10 cellular contexts compared by ENCODE assay signal in the genomic region with DNA sequence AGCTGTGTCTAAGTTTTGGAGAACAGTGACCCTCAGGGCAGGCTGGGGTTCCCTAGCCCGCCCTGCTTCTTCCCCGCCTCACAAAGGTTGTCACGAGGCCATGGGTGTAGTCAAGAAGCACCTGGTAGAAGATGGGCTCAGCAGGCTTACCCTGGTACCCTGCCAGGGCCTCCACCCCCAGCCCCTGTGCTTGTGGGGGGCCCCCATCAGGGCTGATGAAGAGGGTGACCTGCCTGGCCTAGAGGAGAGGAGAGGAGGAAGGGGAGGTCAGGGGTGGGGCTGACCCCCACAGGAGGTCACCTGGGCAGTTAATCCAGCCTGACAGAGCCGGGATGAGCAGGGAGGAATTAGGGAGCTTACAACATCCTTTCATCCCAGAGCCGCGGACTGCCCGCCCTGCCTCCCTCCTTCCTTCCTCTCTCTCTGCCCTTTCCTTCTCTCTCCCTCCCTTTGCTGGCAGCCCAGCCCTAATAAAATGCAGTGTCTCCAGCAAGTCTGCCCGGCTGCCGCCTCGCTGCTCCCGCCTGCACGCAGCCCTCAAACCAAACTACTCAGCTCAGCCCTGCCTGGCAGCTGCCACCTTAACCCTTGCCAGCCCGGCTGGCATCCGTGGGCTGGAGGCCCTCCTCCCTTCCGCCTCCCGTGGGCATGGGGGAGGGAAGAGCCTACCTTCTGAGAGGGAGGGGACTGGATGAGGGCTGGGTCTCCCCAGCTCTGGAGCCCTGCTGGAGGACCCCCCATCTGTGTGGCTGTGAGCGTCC. TPM values are rescaled to one million over a fixed set of nuclear protein-coding genes. Genes with fewer than 3 reads are reported as not detected.
A peak's percentile ranks its signal among the peaks of the same experiment; 100 is the strongest.
DNase-seq lines count a peak whose midpoint lies in the region; ATAC-seq and TF ChIP-seq lines count a peak whose summit lies in the region.
"Had no signal": no experiment of that assay in that cellular context is flagged by ENCODE, and none has a peak within 500 bp of the region (broad histone marks: within the 10 kb centered on the region; RNA-seq: fewer than 3 reads in every experiment).

No MANE protein-coding gene starts in this region.

- no peak overlapping the region for H3K18ac ChIP-seq in mesenchymal stem cell (ENCODE audit: low read depth in 1 of 2, low read length in 2 of 2)

- H3K79me1 ChIP-seq in mesenchymal stem cell (replicated peaks; ENCODE audit: low read length, poor library complexity, severe bottlenecking) = no peaks in the 10 kb centered on the region

- peaks cover 3% of the 10 kb centered on the region; the same call in 1 of the 2 replicates for H3K9me3 ChIP-seq in SJSA1 (replicated peaks)
- H3K9me3 ChIP-seq in mesenchymal stem cell (ENCODE audit: control insufficient read depth, low read length) = peaks cover 3% of the 10 kb centered on the region

- H3K14ac ChIP-seq in mesenchymal stem cell (ENCODE audit: low read length in 2 of 2) = no peak overlapping the region

- peak overlapping the region; percentile 21 for H4K8ac ChIP-seq in mesenchymal stem cell (ENCODE audit: low read length)

- no peak for TF ChIP-seq CTCF in NB4 (IDR thresholded peaks at IDR 0.05; ENCODE audit: low read depth, low read length)

- no peak for ATAC-seq in HG03520 (IDR thresholded peaks at IDR 0.05; ENCODE audit: unreplicated experiment)
- ATAC-seq in activated CD4-positive, CD25-positive, alpha-beta regulatory T cell treated with anti-CD3 and anti-CD28 coated beads, Interleukin-2, amount 50 U/mL, for 24 hours = no peak
- ATAC-seq: K562 had no signal

- peak overlapping the region; percentile 72 for H4K91ac ChIP-seq in mesenchymal stem cell (ENCODE audit: low read length)

- no peak overlapping the region for H3K9ac ChIP-seq in mesenchymal stem cell (ENCODE audit: low read length)

- no peak overlapping the region for H2AK5ac ChIP-seq in mesenchymal stem cell (ENCODE audit: low read length, severe bottlenecking)

- TF ChIP-seq POLR2A in NB4 (IDR thresholded peaks at IDR 0.05; ENCODE audit: extremely low read depth, insufficient read length) = no peak

- WGBS in mesenchymal stem cell = 32% methylated on average over 17 of the region's 17 CpGs

- no peak overlapping the region for H2BK15ac ChIP-seq in mesenchymal stem cell (ENCODE audit: low read depth, poor library complexity, severe bottlenecking)

- H3K27me3 ChIP-seq in SJSA1 (replicated peaks) = peaks cover 74% of the 10 kb centered on the region
- H3K27me3 ChIP-seq in mesenchymal stem cell (ENCODE audit: control insufficient read depth in 1 of 2, insufficient read depth in 1 of 2, low read length in 2 of 2) = peaks cover 73 to 86% of the 10 kb centered on the region in 2 experiments

- H3K36me3 ChIP-seq in SJSA1 = no peaks in the 10 kb centered on the region
- no peaks in the 10 kb centered on the region for H3K36me3 ChIP-seq in mesenchymal stem cell (ENCODE audit: control insufficient read depth in 1 of 2, insufficient read depth in 2 of 2, low read depth in 1 of 2, low read length in 2 of 2)

- H3K4me3 ChIP-seq in NB4 (ENCODE audit: low read depth, low read length) (no peak overlapping the region), SJSA1 (no peak overlapping the region), mesenchymal stem cell (ENCODE audit: insufficient read depth in 1 of 2, low read depth in 1 of 2, low read length in 2 of 2) (peak overlapping the region in 1 of 2 experiments; percentile 14)
- H3K4me3 ChIP-seq: K562 had no signal

- no peak overlapping the region for H2BK120ac ChIP-seq in mesenchymal stem cell (ENCODE audit: low read depth, low read length)

- no peak overlapping the region for H3K23ac ChIP-seq in mesenchymal stem cell (ENCODE audit: low read length in 2 of 2)

- H2BK5ac ChIP-seq in mesenchymal stem cell (ENCODE audit: low read depth, low read length, poor library complexity, severe bottlenecking) = no peak overlapping the region

- DNase-seq in DMS153 treated with DMSO at 0.1 percent for 48 hours (lab: John Stamatoyannopoulos, UW; ENCODE audit: unreplicated experiment) = peak; percentile 82
- DNase-seq in NB4 (ENCODE audit: low read depth) = peak; percentile 53
- DNase-seq in SJSA1 (ENCODE audit: low read depth in 1 of 2, low spot score in 2 of 2) = peak; percentile 39 to 65
- DNase-seq in mesenchymal stem cell = no peak
- DNase-seq in iPS-NIHi7 (ENCODE audit: extremely low spot score) = no peak
- no peak for DNase-seq in stimulated activated CD4-positive, alpha-beta T cell treated with anti-CD3 and anti-CD28 coated beads, Interleukin-2, amount 100 ng/mL, for 48 hours
- DNase-seq: erythroblast had no signal

- no peak overlapping the region for H2AFZ ChIP-seq in mesenchymal stem cell (ENCODE audit: low read depth, low read length)

- no peak overlapping the region for H3K4ac ChIP-seq in mesenchymal stem cell (ENCODE audit: low read depth in 1 of 2, low read length in 2 of 2)

- peaks cover 10% of the 10 kb centered on the region for H3K4me1 ChIP-seq in SJSA1 (replicated peaks)
- peaks cover 4% of the 10 kb centered on the region for H3K4me1 ChIP-seq in mesenchymal stem cell (ENCODE audit: control insufficient read depth, insufficient read depth, low read depth, low read length)

- no peak overlapping the region for H3K4me2 ChIP-seq in mesenchymal stem cell (ENCODE audit: low read length, poor library complexity, severe bottlenecking)

- H2BK12ac ChIP-seq in mesenchymal stem cell (ENCODE audit: low read length in 2 of 2) = no peak overlapping the region

- H3K27ac ChIP-seq in SJSA1 (no peak overlapping the region), mesenchymal stem cell (ENCODE audit: low read length, poor library complexity, severe bottlenecking) (no peak overlapping the region)

RNA-seq across cellular contexts. Expression of gene DLX3, which starts 7.2 kb away (rescaled TPM):
- total RNA-seq in SJSA1 (2014; rRNA removed; shearing (Covaris generic)) = not detected in 2 replicates
- 0.01 TPM for polyA plus RNA-seq in mesenchymal stem cell (2013, experiment 1 of 2)
- not detected for polyA plus RNA-seq in mesenchymal stem cell (2013, experiment 2 of 2)
- total RNA-seq: K562 had no signal
- polyA plus RNA-seq: K562 had no signal

RNA-seq across cellular contexts. Expression of gene DLX4, which starts 18.9 kb away (rescaled TPM):
- 0.13 TPM in 1 of 2 replicates, not detected in the other for total RNA-seq in SJSA1 (2014; rRNA removed; shearing (Covaris generic))
- 0.14 TPM for polyA plus RNA-seq in mesenchymal stem cell (2013, experiment 1 of 2)
- polyA plus RNA-seq in mesenchymal stem cell (2013, experiment 2 of 2) = 0.03 TPM

Comparison
In these comparisons a context has a peak if more than half of its experiments do, and no peak if none do; other contexts are left out.
1. DNase-seq: peak in DMS153 treated with DMSO at 0.1 percent for 48 hours (single experiment), NB4 (single experiment) and SJSA1 (2 of 2); none in mesenchymal stem cell (single experiment), iPS-NIHi7 (single experiment) and stimulated activated CD4-positive, alpha-beta T cell treated with anti-CD3 and anti-CD28 coated beads, Interleukin-2, amount 100 ng/mL, for 48 hours (0 of 2).